In genomic region chr6:160089534-160089897, GRCh38 we compare ENCODE assay signal across 34 cellular contexts. TPM values are rescaled to one million over a fixed set of nuclear protein-coding genes. Genes with fewer than 3 reads are reported as not detected.
"Had no signal": no experiment of that assay in that cellular context is flagged by ENCODE, and none has a peak within 500 bp of the region (broad histone marks: within the 10 kb centered on the region; RNA-seq: fewer than 3 reads in every experiment).

No MANE protein-coding gene starts in this region.

- H3K27me3 Mint-ChIP-seq: activated CD4-positive, alpha-beta T cell treated with anti-CD3 and anti-CD28 coated beads, Interleukin-2, amount 10 ng/mL, durations not matched to agents 7 days and 5 days; activated naive CD4-positive, alpha-beta T cell treated with anti-CD3 and anti-CD28 coated beads, Interleukin-2, amount 10 ng/mL, durations not matched to agents 7 days and 5 days; activated naive CD8-positive, alpha-beta T cell treated with anti-CD3 and anti-CD28 coated beads, Interleukin-2, amount 10 ng/mL, durations not matched to agents 7 days and 5 days; progenitor cell of endocrine pancreas; stimulated activated memory B cell treated with anti-CD40 and anti-IgM and Interleukin-4, amounts not matched to agents 10 μg/mL and 1 μg/mL and 100 μg/mL, for 72 hours had no signal

- H3K36me3 ChIP-seq: ovary had no signal

- H3K4me3 Mint-ChIP-seq: activated CD4-positive, alpha-beta T cell treated with anti-CD3 and anti-CD28 coated beads, Interleukin-2, amount 10 ng/mL, durations not matched to agents 7 days and 5 days; activated CD8-positive, alpha-beta T cell treated with anti-CD3 and anti-CD28 coated beads, Interleukin-2, amount 10 ng/mL, durations not matched to agents 7 days and 5 days; activated naive CD4-positive, alpha-beta T cell treated with anti-CD3 and anti-CD28 coated beads, Interleukin-2, amount 10 ng/mL, durations not matched to agents 7 days and 5 days; activated naive CD8-positive, alpha-beta T cell treated with anti-CD3 and anti-CD28 coated beads, Interleukin-2, amount 10 ng/mL, durations not matched to agents 7 days and 5 days; mesothelial cell of epicardium; nephron progenitor cell; stimulated activated memory B cell treated with anti-CD40 and anti-IgM and Interleukin-4, amounts not matched to agents 10 μg/mL and 1 μg/mL and 100 μg/mL, for 72 hours; WTC11 had no signal

- H3K27me3 ChIP-seq: esophagus squamous epithelium, neutrophil, ovary, suprapubic skin, tibial nerve had no signal

- H3K9me3 ChIP-seq: esophagus squamous epithelium, ovary, suprapubic skin, tibial nerve had no signal

- FAIRE-seq: endometrium, frontal cortex, islet of Langerhans had no signal

- H3K4me3 ChIP-seq: esophagus squamous epithelium, ovary, smooth muscle cell, suprapubic skin, tibial nerve had no signal

- H3K4me1 Mint-ChIP-seq: mesothelial cell of epicardium; nephron progenitor cell; stimulated activated memory B cell treated with anti-CD40 and anti-IgM and Interleukin-4, amounts not matched to agents 10 μg/mL and 1 μg/mL and 100 μg/mL, for 72 hours; WTC11 had no signal

- H3K27ac Mint-ChIP-seq: activated CD4-positive, alpha-beta T cell treated with anti-CD3 and anti-CD28 coated beads, Interleukin-2, amount 10 ng/mL, durations not matched to agents 7 days and 5 days; activated CD8-positive, alpha-beta T cell treated with anti-CD3 and anti-CD28 coated beads, Interleukin-2, amount 10 ng/mL, durations not matched to agents 7 days and 5 days; activated naive CD4-positive, alpha-beta T cell treated with anti-CD3 and anti-CD28 coated beads, Interleukin-2, amount 10 ng/mL, durations not matched to agents 7 days and 5 days; mesothelial cell of epicardium; progenitor cell of endocrine pancreas; stimulated activated memory B cell treated with anti-CD40 and anti-IgM and Interleukin-4, amounts not matched to agents 10 μg/mL and 1 μg/mL and 100 μg/mL, for 72 hours; WTC11 had no signal

- H3K27ac ChIP-seq: epithelial cell of prostate, neutrophil, ovary, suprapubic skin, tibial nerve had no signal

- H3K9me3 Mint-ChIP-seq: activated CD4-positive, alpha-beta T cell treated with anti-CD3 and anti-CD28 coated beads, Interleukin-2, amount 10 ng/mL, durations not matched to agents 7 days and 5 days; activated naive CD4-positive, alpha-beta T cell treated with anti-CD3 and anti-CD28 coated beads, Interleukin-2, amount 10 ng/mL, durations not matched to agents 7 days and 5 days; activated naive CD8-positive, alpha-beta T cell treated with anti-CD3 and anti-CD28 coated beads, Interleukin-2, amount 10 ng/mL, durations not matched to agents 7 days and 5 days; mesothelial cell of epicardium; nephron progenitor cell; stimulated activated memory B cell treated with anti-CD40 and anti-IgM and Interleukin-4, amounts not matched to agents 10 μg/mL and 1 μg/mL and 100 μg/mL, for 72 hours; WTC11 had no signal

- DNase-seq: activated CD4-positive, alpha-beta T cell treated with anti-CD3 and anti-CD28 coated beads for 1 hour; activated CD4-positive, alpha-beta T cell treated with anti-CD3 and anti-CD28 coated beads, Interleukin-2, amount 10 ng/mL, durations not matched to agents 7 days and 5 days; activated CD8-positive, alpha-beta T cell treated with anti-CD3 and anti-CD28 coated beads, Interleukin-2, amount 10 ng/mL, durations not matched to agents 7 days and 5 days; activated gamma-delta T cell; activated naive CD4-positive, alpha-beta T cell treated with anti-CD3 and anti-CD28 coated beads, Interleukin-2, amount 10 ng/mL, durations not matched to agents 7 days and 5 days; activated naive CD8-positive, alpha-beta T cell treated with anti-CD3 and anti-CD28 coated beads, Interleukin-2, amount 10 ng/mL, durations not matched to agents 7 days and 5 days; amniotic stem cell; central memory CD4-positive, alpha-beta T cell; dermis blood vessel endothelial cell; effector CD8-positive, alpha-beta T cell; esophagus squamous epithelium; glutamatergic neuron; left ventricle myocardium superior; nephron progenitor cell; ovary; retina; stimulated activated CD4-positive, alpha-beta T cell treated with anti-CD3 and anti-CD28 coated beads, Interleukin-1b, Interleukin-23, amount 100 ng/mL, for 48 hours; stimulated activated CD4-positive, alpha-beta T cell treated with anti-CD3 and anti-CD28 coated beads, Interleukin-4, amount 100 ng/mL, for 4 hours; stimulated activated CD8-positive, alpha-beta memory T cell treated with anti-CD3 and anti-CD28 coated beads, Interleukin-4, amount 100 ng/mL, for 48 hours; T-helper 2 cell had no signal

- ATAC-seq: activated CD8-positive, alpha-beta T cell treated with anti-CD3 and anti-CD28 coated beads, Interleukin-2, amount 10 ng/mL, durations not matched to agents 7 days and 5 days; left ventricle myocardium superior; SK-N-SH treated with all-trans-retinoic acid at 6 μM for 48 hours; stimulated activated memory B cell treated with anti-CD40 and anti-IgM and Interleukin-4, amounts not matched to agents 10 μg/mL and 1 μg/mL and 100 μg/mL, for 72 hours had no signal

RNA-seq across cellular contexts. Expression of gene SLC22A1, which starts 32.1 kb away (rescaled TPM):
- total RNA-seq: frontal cortex, lung microvascular endothelial cell had no signal
